ENCODE assay signal across 8 cellular contexts in genomic region chr11:14380125-14380936, GRCh38. TPM values are rescaled to one million over a fixed set of nuclear protein-coding genes. Genes with fewer than 3 reads are reported as not detected.
A peak's percentile ranks its signal among the peaks of the same experiment; 100 is the strongest.
DNase-seq lines count a peak whose midpoint lies in the region; ATAC-seq and TF ChIP-seq lines count a peak whose summit lies in the region.

No MANE protein-coding gene starts in this region.

- no peaks in the 10 kb centered on the region for H3K9me3 Mint-ChIP-seq in activated T-cell treated with anti-CD3 and anti-CD28 coated beads, Interleukin-2, amount 50 U/mL, for 4 hours

- peaks cover 9% of the 10 kb centered on the region for H3K4me1 Mint-ChIP-seq in activated T-cell treated with anti-CD3 and anti-CD28 coated beads, Interleukin-2, amount 50 U/mL, for 4 hours (ENCODE audit: low read depth)

- ATAC-seq in activated T-cell treated with anti-CD3 and anti-CD28 coated beads, Interleukin-2, amount 50 U/mL, for 4 hours: no peak
- ATAC-seq in lower lobe of right lung (no peak), HG03025 (IDR thresholded peaks at IDR 0.05; ENCODE audit: low FRiP score, unreplicated experiment) (no peak)

- peak overlapping the region; percentile 46 for H3K4me3 ChIP-seq in astrocyte of the spinal cord (ENCODE audit: low read depth, low read length)
- peak overlapping the region; percentile 56 for H3K4me3 ChIP-seq in lower lobe of right lung
- H3K4me3 ChIP-seq in tibial nerve: peak overlapping the region; percentile 36 to 63 (median 59)

- no peak for TF ChIP-seq CTCF in astrocyte of the spinal cord (IDR thresholded peaks at IDR 0.05; ENCODE audit: low read depth, low read length)
- TF ChIP-seq CTCF in lower lobe of right lung (IDR thresholded peaks at IDR 0.05): no peak
- no peak for TF ChIP-seq CTCF in tibial nerve (IDR thresholded peaks at IDR 0.05)

- intact Hi-C loops in lower lobe of right lung (cut with DNase I): no loop called here

- 81 to 84% methylated on average over 14 of the region's 14 CpGs for WGBS in tibial nerve, 2 donors

- H3K27ac ChIP-seq in lower lobe of right lung (peak overlapping the region; percentile 72), tibial nerve (peak overlapping the region in 1 of 4 donors; percentile 62)

- no peak for TF ChIP-seq EP300 in tibial nerve (IDR thresholded peaks at IDR 0.05)

- no peak for TF ChIP-seq POLR2A in tibial nerve (IDR thresholded peaks at IDR 0.05)

- DNase-seq in activated T-cell treated with anti-CD3 and anti-CD28 coated beads, Interleukin-2, amount 50 U/mL, for 4 hours: no peak
- DNase-seq in activated T-cell treated with anti-CD3 and anti-CD28 coated beads for 4 hours: no peak
- no peak for DNase-seq in astrocyte of the spinal cord (ENCODE audit: low read depth, low spot score)
- no peak for DNase-seq in lower lobe of right lung
- DNase-seq in tibial nerve (ENCODE audit: low spot score in 2 of 2): no peak
- DNase-seq in NCI-H446 (lab: John Stamatoyannopoulos, UW): no peak
- DNase-seq in hippocampal formation (lab: John Stamatoyannopoulos, UW): no peak

- H3K9me3 ChIP-seq in lower lobe of right lung (no peaks in the 10 kb centered on the region), tibial nerve (no peaks in the 10 kb centered on the region)

- H3K27me3 Mint-ChIP-seq in activated T-cell treated with anti-CD3 and anti-CD28 coated beads, Interleukin-2, amount 50 U/mL, for 4 hours (ENCODE audit: low read depth): peaks cover 9% of the 10 kb centered on the region

- in situ Hi-C loops in astrocyte of the spinal cord (cut with HindIII; ENCODE audit: low sequenced_read_pairs): no loop called here

- H3K36me3 ChIP-seq in lower lobe of right lung: no peaks in the 10 kb centered on the region
- no peaks in the 10 kb centered on the region for H3K36me3 ChIP-seq in tibial nerve

- H3K4me1 ChIP-seq in lower lobe of right lung (peaks cover 5% of the 10 kb centered on the region), tibial nerve (peaks cover 0 to 7% (median 2%) of the 10 kb centered on the region in 4 donors)

- no peaks in the 10 kb centered on the region for H3K27me3 ChIP-seq in lower lobe of right lung (ENCODE audit: low read depth)
- H3K27me3 ChIP-seq in tibial nerve: no peaks in the 10 kb centered on the region

- no peaks in the 10 kb centered on the region for H3K36me3 Mint-ChIP-seq in activated T-cell treated with anti-CD3 and anti-CD28 coated beads, Interleukin-2, amount 50 U/mL, for 4 hours (ENCODE audit: insufficient read depth)

- peak overlapping the region; percentile 76 for H3K4me3 Mint-ChIP-seq in activated T-cell treated with anti-CD3 and anti-CD28 coated beads, Interleukin-2, amount 50 U/mL, for 4 hours

RNA-seq across cellular contexts. Expression of gene RRAS2, which starts 21.3 kb away (rescaled TPM):
- 10 to 100 TPM; 49.2 to 56.9 (median 53.8) TPM for total RNA-seq in activated T-cell treated with anti-CD3 and anti-CD28 coated beads, Interleukin-2, amount 50 U/mL, for 4 hours
- 35.8 TPM for total RNA-seq in lower lobe of right lung
- 10 to 100 TPM; 43.2 to 64.0 (median 46.8) TPM for total RNA-seq in tibial nerve
